ENCODE assay signal across 15 cellular contexts in genomic region chr20:56689852-56690485, GRCh38.
DNase-seq lines count a peak whose midpoint lies in the region; ATAC-seq and TF ChIP-seq lines count a peak whose summit lies in the region.
"Had no signal": no experiment of that assay in that cellular context is flagged by ENCODE, and none has a peak within 500 bp of the region (broad histone marks: within the 10 kb centered on the region; RNA-seq: fewer than 3 reads in every experiment).

No MANE protein-coding gene starts in this region.

- no peaks in the 10 kb centered on the region for H3K27me3 Mint-ChIP-seq in type B pancreatic cell

- TF ChIP-seq POLR2A in heart left ventricle (IDR thresholded peaks at IDR 0.05): no peak

- no peak for TF ChIP-seq CTCF in OCI-LY3 (IDR thresholded peaks at IDR 0.05; ENCODE audit: low read depth, low read length)
- no peak for TF ChIP-seq CTCF in type B pancreatic cell (conservative IDR thresholded peaks at IDR 0.05)
- no peak for TF ChIP-seq CTCF in heart left ventricle (IDR thresholded peaks at IDR 0.05)

- H3K4me3 Mint-ChIP-seq in type B pancreatic cell: no peak overlapping the region
- H3K4me3 Mint-ChIP-seq: activated CD8-positive, alpha-beta T cell treated with anti-CD3 and anti-CD28 coated beads, Interleukin-2, amount 10 ng/mL, durations not matched to agents 7 days and 5 days had no signal

- H3K79me2 ChIP-seq in OCI-LY3 (ENCODE audit: low read length): no peaks in the 10 kb centered on the region

- no peaks in the 10 kb centered on the region for H3K36me3 Mint-ChIP-seq in type B pancreatic cell

- H3K4me3 ChIP-seq in OCI-LY3 (ENCODE audit: low read length) (no peak overlapping the region), heart left ventricle (no peak overlapping the region), aorta (ENCODE audit: low read length in 2 of 2) (no peak overlapping the region)
- H3K4me3 ChIP-seq: colonic mucosa, prostate gland had no signal

- no peak overlapping the region for H3K9ac ChIP-seq in OCI-LY3 (ENCODE audit: low read length)

- peak overlapping the region; percentile 58 for H3K27ac Mint-ChIP-seq in type B pancreatic cell
- H3K27ac Mint-ChIP-seq: activated CD8-positive, alpha-beta T cell treated with anti-CD3 and anti-CD28 coated beads, Interleukin-2, amount 10 ng/mL, durations not matched to agents 7 days and 5 days had no signal

- H2AFZ ChIP-seq in OCI-LY3 (ENCODE audit: low read depth, low read length): 0 out of 2 replicates have a peak overlapping the region, but pooled peaks have one; percentile 2

- H4K20me1 ChIP-seq in OCI-LY3 (ENCODE audit: insufficient read depth, low read length): no peaks in the 10 kb centered on the region

- H3K4me1 ChIP-seq in OCI-LY3 (ENCODE audit: low read length) (no peaks in the 10 kb centered on the region), heart left ventricle (no peaks in the 10 kb centered on the region), aorta (ENCODE audit: control insufficient read depth in 1 of 2, insufficient read depth in 2 of 2, low read length in 2 of 2) (no peaks in the 10 kb centered on the region)
- H3K4me1 ChIP-seq: colonic mucosa, prostate gland had no signal

- DNase-seq in GM04504 (ENCODE audit: low read depth) (peak; percentile 51), fibroblast of gingiva (ENCODE audit: low read depth) (peak; percentile 73), type B pancreatic cell (ENCODE audit: extremely low spot score, unreplicated experiment) (no peak), heart left ventricle (no peak), aorta (no peak)
- DNase-seq in activated naive CD4-positive, alpha-beta T cell treated with anti-CD3 and anti-CD28 coated beads, Interleukin-2, amount 50 U/mL, for 16 hours: no peak
- DNase-seq: activated CD8-positive, alpha-beta T cell treated with anti-CD3 and anti-CD28 coated beads, Interleukin-2, amount 10 ng/mL, durations not matched to agents 7 days and 5 days; hypothalamus; NCI-H2107; stimulated activated CD4-positive, alpha-beta T cell treated with anti-CD3 and anti-CD28 coated beads, Interleukin-12 subunit alpha, Interleukin-12 subunit beta, amount 100 ng/mL, for 4 hours had no signal

- no peak overlapping the region for H3K4me2 ChIP-seq in OCI-LY3 (ENCODE audit: low read length)

- H3K9me3 ChIP-seq in OCI-LY3 (ENCODE audit: insufficient read depth, low read length) (no peaks in the 10 kb centered on the region; the same call in 1 of the 2 replicates), heart left ventricle (no peaks in the 10 kb centered on the region), aorta (ENCODE audit: control insufficient read depth, low read length) (no peaks in the 10 kb centered on the region)
- H3K9me3 ChIP-seq: colonic mucosa, prostate gland had no signal

- WGBS in heart left ventricle, 4 donors: 49 to 57% (median 52%) methylated on average over 8 of the region's 8 CpGs
- 62 to 64% methylated on average over 8 of the region's 8 CpGs for WGBS in aorta, 2 donors

- peaks cover 30% of the 10 kb centered on the region for H3K27me3 ChIP-seq in OCI-LY3 (ENCODE audit: low read depth, low read length)
- H3K27me3 ChIP-seq in heart left ventricle: peaks cover 0 to 45% (median 0%) of the 10 kb centered on the region in 9 donors
- H3K27me3 ChIP-seq in aorta (ENCODE audit: control insufficient read depth in 1 of 2, insufficient read depth in 2 of 2, low read length in 1 of 2): no peaks in the 10 kb centered on the region
- H3K27me3 ChIP-seq: colonic mucosa had no signal

- intact Hi-C loops in heart left ventricle (cut with DNase I) (no loop called here), aorta (cut with DNase I) (no loop called here)

- no peak for ATAC-seq in heart left ventricle
- ATAC-seq in aorta (ENCODE audit: low FRiP score): no peak
- ATAC-seq: activated CD8-positive, alpha-beta T cell treated with anti-CD3 and anti-CD28 coated beads, Interleukin-2, amount 10 ng/mL, durations not matched to agents 7 days and 5 days; left lobe of liver had no signal

- H3K4me1 Mint-ChIP-seq in type B pancreatic cell (ENCODE audit: unreplicated experiment): peaks cover 15% of the 10 kb centered on the region

- H3K27ac ChIP-seq in OCI-LY3 (ENCODE audit: low read length) (no peak overlapping the region), heart left ventricle (no peak overlapping the region), aorta (ENCODE audit: low read depth in 1 of 2, low read length in 2 of 2) (no peak overlapping the region)
- H3K27ac ChIP-seq: colonic mucosa, epithelial cell of prostate, prostate gland had no signal

- H3K36me3 ChIP-seq in OCI-LY3 (replicated peaks; ENCODE audit: low read depth, low read length) (no peaks in the 10 kb centered on the region), heart left ventricle (no peaks in the 10 kb centered on the region), aorta (ENCODE audit: control insufficient read depth in 1 of 2, insufficient read depth in 2 of 2, low read length in 1 of 2) (no peaks in the 10 kb centered on the region)
- H3K36me3 ChIP-seq: colonic mucosa, prostate gland had no signal

- H3K9me3 Mint-ChIP-seq in type B pancreatic cell: peaks cover 3% of the 10 kb centered on the region

Comparison
In these comparisons a context has a peak if more than half of its experiments do, and no peak if none do; other contexts are left out.
1. DNase-seq: peak in GM04504 (single experiment) and fibroblast of gingiva (single experiment); none in type B pancreatic cell (single experiment), heart left ventricle (0 of 5), activated naive CD4-positive, alpha-beta T cell treated with anti-CD3 and anti-CD28 coated beads, Interleukin-2, amount 50 U/mL, for 16 hours (single experiment) and aorta (0 of 2).